20 cellular contexts compared by ENCODE assay signal in the genomic region with DNA sequence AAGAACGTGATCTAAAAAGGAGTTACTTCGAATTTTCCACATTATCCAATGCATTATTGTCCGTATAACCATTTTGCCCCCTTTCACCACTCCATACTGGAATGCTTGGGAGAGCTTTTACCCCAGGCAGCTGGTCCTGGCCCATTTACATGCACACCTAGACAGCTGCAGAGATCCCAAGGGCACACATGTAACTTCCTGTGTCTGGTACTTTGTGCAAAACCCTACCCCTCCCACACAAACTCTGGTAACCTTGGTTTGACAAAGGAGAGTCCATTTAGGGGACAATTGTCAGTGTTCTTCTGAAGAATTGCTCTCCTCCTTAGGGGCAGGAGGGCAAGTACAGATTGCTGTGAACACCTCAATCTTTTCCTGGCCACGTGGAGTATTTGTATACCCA.
"Had no signal": no experiment of that assay in that cellular context is flagged by ENCODE, and none has a peak within 500 bp of the region (broad histone marks: within the 10 kb centered on the region; RNA-seq: fewer than 3 reads in every experiment).

No MANE protein-coding gene starts in this region.

- H3K27ac ChIP-seq: gastroesophageal sphincter, heart right ventricle, left ventricle myocardium inferior, suprapubic skin, vagina had no signal

- H3K9me3 ChIP-seq: gastroesophageal sphincter, heart right ventricle, left ventricle myocardium inferior, suprapubic skin, vagina had no signal

- FAIRE-seq: TTC549 had no signal

- DNase-seq: activated CD4-positive, alpha-beta T cell treated with anti-CD3 and anti-CD28 coated beads for 48 hours; activated CD8-positive, alpha-beta T cell treated with anti-CD3 and anti-CD28 coated beads for 36 hours; activated naive CD4-positive, alpha-beta T cell; activated naive CD8-positive, alpha-beta T cell treated with anti-CD3 and anti-CD28 coated beads for 36 hours; activated T-cell treated with anti-CD3 and anti-CD28 coated beads, Interleukin-2, amount 50 U/mL, for 1 hour; amniotic stem cell; effector CD8-positive, alpha-beta T cell; heart right ventricle; immature natural killer cell; kidney glomerular epithelial cell; left ventricle myocardium inferior; mammary epithelial cell; midbrain; nephron progenitor cell; stimulated activated CD8-positive, alpha-beta memory T cell treated with anti-CD3 and anti-CD28 coated beads, Interleukin-4, amount 100 ng/mL, for 48 hours; trophoblast cell had no signal

- H3K4me3 ChIP-seq: gastroesophageal sphincter, heart right ventricle, left ventricle myocardium inferior, suprapubic skin, vagina had no signal

- H3K27me3 ChIP-seq: gastroesophageal sphincter, heart right ventricle, suprapubic skin, vagina had no signal

- H3K36me3 ChIP-seq: gastroesophageal sphincter, heart right ventricle, left ventricle myocardium inferior, suprapubic skin, vagina had no signal
